ENCODE assay signal across 8 cellular contexts in the genomic region with DNA sequence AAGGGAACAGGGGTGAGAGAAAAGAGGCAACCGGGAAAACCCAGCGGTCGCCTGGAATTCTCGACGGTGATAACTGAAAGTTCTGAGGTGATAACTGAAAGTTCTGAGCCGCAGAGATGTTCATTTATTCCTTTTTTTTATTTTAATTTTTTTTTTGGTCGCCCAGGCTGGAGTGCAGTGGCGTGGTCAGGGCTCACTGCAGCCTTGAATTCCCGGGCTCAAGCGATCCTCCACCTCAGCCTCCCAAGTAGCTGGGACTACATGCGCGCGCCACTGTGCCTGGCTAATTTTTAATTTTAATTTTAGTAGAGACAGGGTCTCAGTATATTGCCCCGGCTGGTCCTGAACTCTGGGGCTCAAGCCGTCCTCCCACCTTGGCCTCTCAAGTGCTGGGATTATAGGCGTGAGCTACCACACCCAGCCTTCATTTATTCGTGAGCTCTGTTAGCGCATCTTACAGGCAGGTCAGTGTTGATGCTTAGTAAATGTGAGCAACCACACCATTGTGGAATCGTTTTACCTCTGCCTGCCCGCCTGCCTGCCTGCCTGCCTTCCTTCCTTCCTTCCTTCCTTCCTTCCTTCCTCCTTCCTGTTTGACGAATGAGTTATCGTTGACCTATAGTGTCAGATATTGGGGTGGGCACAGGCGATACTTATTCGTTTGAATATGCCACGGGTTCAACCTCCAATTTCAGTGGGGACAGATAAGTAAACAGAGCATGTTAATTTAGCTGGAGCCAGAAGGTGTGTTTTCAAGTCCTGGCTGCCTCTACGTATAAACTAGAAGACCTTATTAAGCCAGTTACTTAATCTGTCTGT. TPM values are rescaled to one million over a fixed set of nuclear protein-coding genes. Genes with fewer than 3 reads are reported as not detected.
DNase-seq lines count a peak whose midpoint lies in the region; ATAC-seq lines count a peak whose summit lies in the region.

No MANE protein-coding gene starts in this region.

- DNase-seq in activated CD4-positive, CD25-positive, alpha-beta regulatory T cell (lab: John Stamatoyannopoulos, UW): no peak
- DNase-seq in stimulated activated naive CD8-positive, alpha-beta T cell treated with anti-CD3 and anti-CD28 coated beads, Interleukin-15, Interleukin-2, amounts not matched to agents 100 U/mL and 50 U/mL, for 24 hours: peak; percentile 25
- DNase-seq in NCI-H226 (no peak), NCI-H187 (lab: John Stamatoyannopoulos, UW) (no peak)

- no peaks in the 10 kb centered on the region for H3K27me3 Mint-ChIP-seq in activated T-helper 17 cell treated with anti-CD3 and anti-CD28 coated beads, Interleukin-2, amount 50 U/mL, for 72 hours

- peak overlapping the region; percentile 17 for H3K4me3 ChIP-seq in iPS-11a (ENCODE audit: low read depth, low read length)

- H3K27ac Mint-ChIP-seq in activated T-helper 17 cell treated with anti-CD3 and anti-CD28 coated beads, Interleukin-2, amount 50 U/mL, for 72 hours: peak overlapping the region; percentile 89

- H3K4me3 Mint-ChIP-seq in activated T-helper 17 cell treated with anti-CD3 and anti-CD28 coated beads, Interleukin-2, amount 50 U/mL, for 72 hours: peak overlapping the region; percentile 82

- ATAC-seq in activated CD4-positive, CD25-positive, alpha-beta regulatory T cell treated with anti-CD3 and anti-CD28 coated beads, Interleukin-2, amount 50 U/mL, for 24 hours: peak; percentile 13 to 28
- ATAC-seq in HG03432 (IDR thresholded peaks at IDR 0.05; ENCODE audit: unreplicated experiment): peak; percentile 23
- ATAC-seq in activated T-helper 17 cell treated with anti-CD3 and anti-CD28 coated beads, Interleukin-2, amount 50 U/mL, for 72 hours (replicated peaks): peak; percentile 56
- peak; percentile 25 for ATAC-seq in stimulated activated naive CD8-positive, alpha-beta T cell treated with anti-CD3 and anti-CD28 coated beads, Interleukin-15, Interleukin-2, amounts not matched to agents 100 U/mL and 50 U/mL, for 24 hours

- peaks cover 37% of the 10 kb centered on the region for H3K36me3 Mint-ChIP-seq in activated T-helper 17 cell treated with anti-CD3 and anti-CD28 coated beads, Interleukin-2, amount 50 U/mL, for 72 hours (ENCODE audit: low read depth)

- H3K4me1 Mint-ChIP-seq in activated T-helper 17 cell treated with anti-CD3 and anti-CD28 coated beads, Interleukin-2, amount 50 U/mL, for 72 hours: peaks cover 15% of the 10 kb centered on the region

- H3K9me3 Mint-ChIP-seq in activated T-helper 17 cell treated with anti-CD3 and anti-CD28 coated beads, Interleukin-2, amount 50 U/mL, for 72 hours: no peaks in the 10 kb centered on the region

RNA-seq across cellular contexts. Expression of a gene that starts 0.6 kb away (rescaled TPM):
- total RNA-seq in activated T-helper 17 cell treated with anti-CD3 and anti-CD28 coated beads, Interleukin-2, amount 50 U/mL, for 72 hours: 1 to 10 TPM; 5.8 to 8.6 TPM
